Comparison of ENCODE assay signal across 8 cellular contexts in genomic region chr4:163544407-163545038, GRCh38. TPM values are rescaled to one million over a fixed set of nuclear protein-coding genes. Genes with fewer than 3 reads are reported as not detected.
DNase-seq lines count a peak whose midpoint lies in the region; ATAC-seq and TF ChIP-seq lines count a peak whose summit lies in the region.

No MANE protein-coding gene starts in this region.

- in situ Hi-C loops in GM13977 (cut with MboI; ENCODE audit: low pct_unique_long_range_greater_than_20kb, low sequenced_read_pairs, unreplicated experiment): no loop called here

- H3K4me1 ChIP-seq in A673 (ENCODE audit: insufficient read depth, low read length, poor library complexity, severe bottlenecking): no peaks in the 10 kb centered on the region

- CTCF ChIA-PET in A673 (lab: Charles Lee): no interaction called here

- no peaks in the 10 kb centered on the region for H3K9me3 ChIP-seq in A673 (ENCODE audit: low read depth, low read length, poor library complexity, severe bottlenecking)

- no peak overlapping the region for H3K4me3 ChIP-seq in A673 (ENCODE audit: low read depth, low read length, poor library complexity, severe bottlenecking)
- peak overlapping the region; percentile 56 for H3K4me3 ChIP-seq in coronary artery

- TF ChIP-seq CTCF in A673 (conservative IDR thresholded peaks at IDR 0.05; ENCODE audit: low read depth, low read length) (peak; percentile 97), GM13977 (IDR thresholded peaks at IDR 0.05; ENCODE audit: extremely low read depth, insufficient read depth, missing control alignments) (peak; percentile 96), coronary artery (IDR thresholded peaks at IDR 0.05) (peak; percentile 71)

- ATAC-seq in HG02870 (IDR thresholded peaks at IDR 0.05; ENCODE audit: unreplicated experiment): peak; percentile 76
- peak; percentile 76 to 87 for ATAC-seq in activated CD4-positive, CD25-positive, alpha-beta regulatory T cell treated with anti-CD3 and anti-CD28 coated beads, Interleukin-2, amount 50 U/mL, for 24 hours

- POLR2A ChIA-PET in A673 (lab: Charles Lee; ENCODE audit: low non-redundant PET): no interaction called here

- H3K27me3 ChIP-seq in A673 (replicated peaks; ENCODE audit: insufficient read depth, low read depth, low read length, poor library complexity): no peaks in the 10 kb centered on the region

- no TSS peak for BruUV-seq in A673 (replicated peaks; lab: Mats Ljungman, UMichigan)

- DNase-seq in A673 (ENCODE audit: low spot score) (peak; percentile 85), GM13977 (ENCODE audit: low spot score) (peak; percentile 71), NCI-H2081 (lab: John Stamatoyannopoulos, UW) (peak; percentile 5 to 54), coronary artery (ENCODE audit: low spot score) (no peak), medulla oblongata (ENCODE audit: extremely low spot score) (peak; percentile 78)
- DNase-seq in stimulated activated CD8-positive, alpha-beta memory T cell treated with anti-CD3 and anti-CD28 coated beads, Interleukin-15, amount 100 ng/mL, for 4 hours (ENCODE audit: low read depth in 2 of 2): peak; percentile 13 to 34

- H3K27ac ChIP-seq in A673 (ENCODE audit: low read depth, low read length, poor library complexity, severe bottlenecking): no peak overlapping the region
- no peak overlapping the region for H3K27ac ChIP-seq in coronary artery

- intact Hi-C loops in A673 (cut with micrococcal nuclease; ENCODE audit: unreplicated experiment): loop anchor here (1.0 to 10.0 kb wide), 6 partner anchors 59 to 1047 kb away; partner anchors contain the start of gene NPY1R

- no peaks in the 10 kb centered on the region for H3K36me3 ChIP-seq in A673 (ENCODE audit: insufficient read depth, low read length, poor library complexity, severe bottlenecking)

RNA-seq across cellular contexts. Expression of gene TMA16, which starts 50.0 kb away (rescaled TPM):
- 83.5 and 84.8 TPM in 2 replicates for total RNA-seq in A673 (2021)
